9 cellular contexts compared by ENCODE assay signal in genomic region chr4:139266208-139266582, GRCh38. TPM values are rescaled to one million over a fixed set of nuclear protein-coding genes. Genes with fewer than 3 reads are reported as not detected.
DNase-seq lines count a peak whose midpoint lies in the region; TF ChIP-seq lines count a peak whose summit lies in the region.
"Had no signal": no experiment of that assay in that cellular context is flagged by ENCODE, and none has a peak within 500 bp of the region (broad histone marks: within the 10 kb centered on the region; RNA-seq: fewer than 3 reads in every experiment).

No MANE protein-coding gene starts in this region.

- peaks cover 28% of the 10 kb centered on the region for H3K27me3 Mint-ChIP-seq in T-helper 1 cell treated with Interleukin-12 subunit alpha and Interleukin-12 subunit beta and Interleukin-4 antibody, amounts not matched to agents 30 μg/mL and 1 μg/mL, for 36 hours (ENCODE audit: low read depth)

- H3K9me2 ChIP-seq in SK-N-SH, result no peaks in the 10 kb centered on the region

- H3K27me3 ChIP-seq in SK-N-SH (ENCODE audit: insufficient read depth) (no peaks in the 10 kb centered on the region), right atrium auricular region (no peaks in the 10 kb centered on the region), stomach smooth muscle (ENCODE audit: control insufficient read depth in 1 of 2, insufficient read depth in 2 of 2, low read length in 2 of 2) (no peaks in the 10 kb centered on the region), mesendoderm (ENCODE audit: insufficient read depth, low read length, poor library complexity) (no peaks in the 10 kb centered on the region)

- no peaks in the 10 kb centered on the region for H4K20me1 ChIP-seq in SK-N-SH (ENCODE audit: insufficient read depth)

- TF ChIP-seq EP300 in SK-N-SH (IDR thresholded peaks at IDR 0.05; ENCODE audit: borderline replicate concordance in 1 of 2, low read depth in 1 of 2, low read length in 1 of 2), result no peak

- no peak for DNase-seq in T-helper 1 cell
- no peak for DNase-seq in SK-N-SH
- DNase-seq in right atrium auricular region (ENCODE audit: low spot score), result no peak
- DNase-seq in amygdala (lab: John Stamatoyannopoulos, UW), result no peak
- DNase-seq in mesendoderm, result no peak
- DNase-seq in NCI-H2171 treated with DMSO at 0.1 percent for 48 hours (lab: John Stamatoyannopoulos, UW), result no peak

- peak overlapping the region; percentile 74 for H3K4me2 ChIP-seq in SK-N-SH
- H3K4me2 ChIP-seq in mesendoderm (ENCODE audit: low read length), result no peak overlapping the region

- H4K8ac ChIP-seq in mesendoderm (ENCODE audit: low read depth, low read length), result no peak overlapping the region

- H2BK120ac ChIP-seq in mesendoderm (ENCODE audit: low read depth, low read length), result no peak overlapping the region

- no peak overlapping the region for H3K56ac ChIP-seq in mesendoderm (ENCODE audit: low read length)

- POLR2A ChIA-PET in SK-N-SH (lab: Yijun Ruan, JAX), result interaction anchor here (0.5 kb wide), 1 partner anchor 20 kb away, joined by 3 read pairs; no protein-coding TSS in a partner anchor

- no peak overlapping the region for H3K18ac ChIP-seq in mesendoderm (ENCODE audit: low read length)

- H3K36me3 ChIP-seq in SK-N-SH (replicated peaks in 1 of 2; ENCODE audit: control insufficient read depth in 1 of 2, insufficient read depth in 2 of 2, low read length in 1 of 2) (no peaks in the 10 kb centered on the region), right atrium auricular region (no peaks in the 10 kb centered on the region), stomach smooth muscle (ENCODE audit: control insufficient read depth in 2 of 2, insufficient read depth in 2 of 2, low read length in 2 of 2) (no peaks in the 10 kb centered on the region), mesendoderm (ENCODE audit: control insufficient read depth, insufficient read depth, low read length) (no peaks in the 10 kb centered on the region)

- no peak overlapping the region for H2BK15ac ChIP-seq in mesendoderm (replicated peaks; ENCODE audit: low read depth)

- 0% methylated on average over 1 of the region's 1 CpG for WGBS in SK-N-SH (ENCODE audit: low lambda C conversion rate)
- WGBS in mesendoderm (ENCODE audit: extremely low coverage, insufficient coverage, low lambda C conversion rate), result no CpG with 5 or more reads among the region's 1 CpG

- no peak overlapping the region for H3K23ac ChIP-seq in mesendoderm (ENCODE audit: low read length)

- H3K79me2 ChIP-seq in SK-N-SH (ENCODE audit: insufficient read depth) (no peaks in the 10 kb centered on the region), mesendoderm (ENCODE audit: control insufficient read depth, insufficient read depth, low read length) (no peaks in the 10 kb centered on the region)

- H2BK5ac ChIP-seq in mesendoderm (ENCODE audit: low read length), result no peak overlapping the region

- no peak overlapping the region for H3K4ac ChIP-seq in mesendoderm (ENCODE audit: low read depth, low read length)

- no peak overlapping the region for H4K5ac ChIP-seq in mesendoderm (ENCODE audit: low read length)

- H3K9me3 Mint-ChIP-seq in T-helper 1 cell treated with Interleukin-12 subunit alpha and Interleukin-12 subunit beta and Interleukin-4 antibody, amounts not matched to agents 30 μg/mL and 1 μg/mL, for 36 hours, result no peaks in the 10 kb centered on the region

- peak overlapping the region; percentile 50 for H3K27ac Mint-ChIP-seq in T-helper 1 cell treated with Interleukin-12 subunit alpha and Interleukin-12 subunit beta and Interleukin-4 antibody, amounts not matched to agents 30 μg/mL and 1 μg/mL, for 36 hours

- H3K4me1 ChIP-seq in SK-N-SH (ENCODE audit: control insufficient read depth in 1 of 2, insufficient read depth in 2 of 2, low read depth in 1 of 2, low read length in 1 of 2) (peaks cover 8 to 20% of the 10 kb centered on the region in 2 experiments), right atrium auricular region (peaks cover 0 to 10% of the 10 kb centered on the region in 2 donors), stomach smooth muscle (ENCODE audit: control insufficient read depth, insufficient read depth, low read length) (no peaks in the 10 kb centered on the region), mesendoderm (ENCODE audit: control insufficient read depth, low read depth, low read length) (no peaks in the 10 kb centered on the region)

- peak overlapping the region; percentile 69 for H3K4me3 Mint-ChIP-seq in T-helper 1 cell treated with Interleukin-12 subunit alpha and Interleukin-12 subunit beta and Interleukin-4 antibody, amounts not matched to agents 30 μg/mL and 1 μg/mL, for 36 hours

- H3K79me1 ChIP-seq in mesendoderm (ENCODE audit: low read length), result no peaks in the 10 kb centered on the region

- H3K9ac ChIP-seq in SK-N-SH (peak overlapping the region; percentile 32; the same call in 1 of the 2 replicates), stomach smooth muscle (ENCODE audit: low read length in 2 of 2) (peak overlapping the region; percentile 37), mesendoderm (ENCODE audit: low read length) (no peak overlapping the region)

- H3K27ac ChIP-seq in SK-N-SH (ENCODE audit: low read depth in 2 of 2, low read length in 1 of 2) (peak overlapping the region; percentile 79 to 84), right atrium auricular region (peak overlapping the region in 1 of 2 donors; percentile 70), stomach smooth muscle (ENCODE audit: low read length) (no peak overlapping the region), mesendoderm (ENCODE audit: low read depth, low read length) (no peak overlapping the region)
- H3K27ac ChIP-seq: 22Rv1 had no signal

- TF ChIP-seq CTCF in SK-N-SH (IDR thresholded peaks at IDR 0.05) (no peak), right atrium auricular region (IDR thresholded peaks at IDR 0.05) (no peak)

- peak overlapping the region; percentile 90 for H2AFZ ChIP-seq in SK-N-SH (ENCODE audit: low read depth)

- H2AK5ac ChIP-seq in mesendoderm (ENCODE audit: low read length), result no peak overlapping the region

- H3K36me3 Mint-ChIP-seq in T-helper 1 cell treated with Interleukin-12 subunit alpha and Interleukin-12 subunit beta and Interleukin-4 antibody, amounts not matched to agents 30 μg/mL and 1 μg/mL, for 36 hours (ENCODE audit: low read depth), result no peaks in the 10 kb centered on the region

- CTCF ChIA-PET in SK-N-SH (lab: Yijun Ruan, JAX), result interaction anchor here (1.2 to 3.3 kb wide), 3 partner anchors 12 to 30 kb away, joined by 3 to 9 read pairs (median 4); no protein-coding TSS in a partner anchor

- peaks cover 18% of the 10 kb centered on the region for H3K4me1 Mint-ChIP-seq in T-helper 1 cell treated with Interleukin-12 subunit alpha and Interleukin-12 subunit beta and Interleukin-4 antibody, amounts not matched to agents 30 μg/mL and 1 μg/mL, for 36 hours (ENCODE audit: low read depth)

- no peak for TF ChIP-seq RAD21 in SK-N-SH (IDR thresholded peaks at IDR 0.05; ENCODE audit: low read length)

- peak overlapping the region; percentile 24 to 59; a peak in 3 of 4 replicates for H3K4me3 ChIP-seq in SK-N-SH (ENCODE audit: low read depth in 2 of 2, low read length in 1 of 2)
- H3K4me3 ChIP-seq in right atrium auricular region, result peak overlapping the region; percentile 24 to 46
- peak overlapping the region; percentile 71 to 77 for H3K4me3 ChIP-seq in stomach smooth muscle (ENCODE audit: low read length in 2 of 2)
- no peak overlapping the region for H3K4me3 ChIP-seq in mesendoderm (ENCODE audit: low read length)

- H3K9me3 ChIP-seq in SK-N-SH, result no peaks in the 10 kb centered on the region
- no peaks in the 10 kb centered on the region for H3K9me3 ChIP-seq in right atrium auricular region
- no peaks in the 10 kb centered on the region for H3K9me3 ChIP-seq in stomach smooth muscle (ENCODE audit: control insufficient read depth in 2 of 2, low read length in 2 of 2)

- H3F3A ChIP-seq in SK-N-SH (replicated peaks; ENCODE audit: insufficient read depth), result peaks cover 26% of the 10 kb centered on the region

TF ChIP-seq in SK-N-SH, 30 proteins besides CTCF, POLR2A, EP300 and RAD21 (continues in another document):
- TF ChIP-seq TCF12 (IDR thresholded peaks at IDR 0.05), result no peak
- TF ChIP-seq FOXM1 (IDR thresholded peaks at IDR 0.05; ENCODE audit: low read depth), result no peak
- no peak for TF ChIP-seq RCOR1 (IDR thresholded peaks at IDR 0.05; ENCODE audit: low read length)
- no peak for TF ChIP-seq ZBTB33 (IDR thresholded peaks at IDR 0.05; ENCODE audit: borderline replicate concordance, low read depth)

RNA-seq across cellular contexts. Expression of gene MGARP, which starts 13.8 kb away (rescaled TPM):
- 20.3 and 22.9 TPM in 2 replicates for polyA plus RNA-seq in SK-N-SH (2012; rRNA removed)
- polyA plus RNA-seq in SK-N-SH (2012; cell fraction: cytosol; rRNA removed), result 26.7 and 33.6 TPM in 2 replicates
- 4.5 and 7.4 TPM in 2 replicates for polyA plus RNA-seq in SK-N-SH (2012; cell fraction: nucleus; rRNA removed)
- total RNA-seq in right atrium auricular region, result 1 to 10 TPM; 4.3 to 7.1 TPM
- polyA plus RNA-seq in mesendoderm (2013, experiment 1 of 2), result 0.51 TPM
- 0.59 TPM for polyA plus RNA-seq in mesendoderm (2013, experiment 2 of 2)

RNA-seq across cellular contexts. Expression of gene NAA15, which starts 35.1 kb away (rescaled TPM):
- polyA plus RNA-seq in SK-N-SH (2012; rRNA removed), result 7.1 and 7.8 TPM in 2 replicates
- polyA plus RNA-seq in SK-N-SH (2012; cell fraction: cytosol; rRNA removed), result 9.9 and 12.4 TPM in 2 replicates
- 4.2 and 8.4 TPM in 2 replicates for polyA plus RNA-seq in SK-N-SH (2012; cell fraction: nucleus; rRNA removed)
- 10 to 100 TPM; 21.5 to 24.2 TPM for total RNA-seq in right atrium auricular region
- polyA plus RNA-seq in mesendoderm (2013, experiment 1 of 2), result 55.8 TPM
- polyA plus RNA-seq in mesendoderm (2013, experiment 2 of 2), result 53.5 TPM

RNA-seq across cellular contexts. Expression of gene NDUFC1, which starts 36.1 kb away (rescaled TPM):
- 75.9 and 101 TPM in 2 replicates for polyA plus RNA-seq in SK-N-SH (2012; rRNA removed)
- 95.9 and 108 TPM in 2 replicates for polyA plus RNA-seq in SK-N-SH (2012; cell fraction: cytosol; rRNA removed)
- 34.3 and 43.0 TPM in 2 replicates for polyA plus RNA-seq in SK-N-SH (2012; cell fraction: nucleus; rRNA removed)
- total RNA-seq in right atrium auricular region, result 100 to 1,000 TPM in 1 of 2 donors, 10 to 100 TPM in 1; 96.1 to 118 TPM
- 194 TPM for polyA plus RNA-seq in mesendoderm (2013, experiment 1 of 2)
- polyA plus RNA-seq in mesendoderm (2013, experiment 2 of 2), result 202 TPM

Comparison
In these comparisons a context has a peak if more than half of its experiments do, and no peak if none do; other contexts are left out.
1. H3K27ac ChIP-seq: peak in SK-N-SH (2 of 2); none in stomach smooth muscle (single experiment) and mesendoderm (single experiment).